8 cellular contexts compared by ENCODE assay signal in the genomic region with DNA sequence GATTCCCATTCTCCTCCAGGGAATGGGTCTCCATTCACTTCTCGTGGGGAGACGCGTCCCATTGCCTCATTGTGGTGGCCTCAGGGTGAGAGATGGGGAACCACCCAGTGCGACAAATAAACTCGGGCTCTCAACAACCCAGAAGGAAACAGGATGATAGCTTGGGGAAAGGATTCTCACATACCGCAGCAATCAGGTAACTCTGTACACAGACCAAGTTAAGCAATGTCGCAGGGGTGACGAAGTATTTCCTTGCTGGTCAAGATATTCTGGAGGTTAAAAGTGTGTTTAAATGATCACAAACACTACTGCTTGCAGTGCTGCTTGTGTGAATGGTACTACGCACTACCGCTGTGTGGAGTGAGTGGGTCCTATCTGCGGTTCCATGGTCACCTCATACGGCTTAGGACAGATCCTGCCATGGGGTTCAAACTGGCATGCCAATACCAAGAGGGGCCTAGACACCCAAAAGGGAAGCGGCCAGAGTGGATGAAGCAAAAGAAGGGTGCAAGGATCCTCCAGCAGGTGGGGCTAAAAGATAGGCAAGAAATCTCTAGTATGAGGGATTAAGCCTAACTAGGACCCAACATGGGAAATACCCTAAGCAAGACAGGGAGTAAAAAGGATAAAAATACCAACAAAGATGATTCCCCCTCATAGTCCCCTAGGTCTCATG.
DNase-seq lines count a peak whose midpoint lies in the region; TF ChIP-seq lines count a peak whose summit lies in the region.

No MANE protein-coding gene starts in this region.

- CTCF ChIA-PET in GM10248 (lab: Yijun Ruan, JAX), result interaction anchor here (1.0 to 2.2 kb wide), 4 partner anchors 10 to 255 kb away, joined by 3 to 7 read pairs (median 5); no protein-coding TSS in a partner anchor

- DNase-seq in GM10248 (ENCODE audit: extremely low spot score) (peak; percentile 18), HAP-1 (ENCODE audit: low spot score in 2 of 2) (peak; percentile 60 to 78), NCI-H1048 (lab: John Stamatoyannopoulos, UW) (peak; percentile 23), T-helper 1 cell (peak in 4 of 5 donors; percentile 32 to 52 (median 36)), astrocyte of the cerebellum (ENCODE audit: low read depth) (peak; percentile 59), immature natural killer cell (peak; percentile 18 to 41 (median 40)), GM19240 (ENCODE audit: insufficient read length, low spot score) (no peak)
- DNase-seq in stimulated activated CD4-positive, alpha-beta T cell treated with anti-CD3 and anti-CD28 coated beads, Interleukin-1b, Interleukin-23, amount 100 ng/mL, for 48 hours, result peak; percentile 37

- no peaks in the 10 kb centered on the region for H3K36me3 Mint-ChIP-seq in immature natural killer cell

- peaks cover 0 to 3% (median 0%) of the 10 kb centered on the region in 3 donors for H3K27me3 Mint-ChIP-seq in immature natural killer cell (ENCODE audit: low read depth in 3 of 3)

- H3K9me3 Mint-ChIP-seq in immature natural killer cell, result no peaks in the 10 kb centered on the region

- H3K4me3 ChIP-seq in HAP-1 (no peak overlapping the region), astrocyte of the cerebellum (ENCODE audit: low read depth, low read length) (no peak overlapping the region)

- peak; percentile 48 for TF ChIP-seq CTCF in GM10248 (IDR thresholded peaks at IDR 0.05; ENCODE audit: control extremely low read depth, extremely low read depth, low read depth, missing control alignments)
- TF ChIP-seq CTCF in astrocyte of the cerebellum (IDR thresholded peaks at IDR 0.05; ENCODE audit: low read depth, low read length, missing control alignments), result peak; percentile 87

- no peaks in the 10 kb centered on the region for H3K27me3 ChIP-seq in HAP-1 (ENCODE audit: low read depth)

- H3K36me3 ChIP-seq in HAP-1 (replicated peaks), result no peaks in the 10 kb centered on the region

- no peak overlapping the region for H3K27ac Mint-ChIP-seq in immature natural killer cell

- H3K9me3 ChIP-seq in HAP-1, result no peaks in the 10 kb centered on the region

- H3K4me1 Mint-ChIP-seq in immature natural killer cell, result no peaks in the 10 kb centered on the region

- POLR2A ChIA-PET in GM10248 (lab: Yijun Ruan, JAX), result no interaction called here

- no peak overlapping the region for H3K4me3 Mint-ChIP-seq in immature natural killer cell

- in situ Hi-C loops in HAP-1 (cut with MboI; ENCODE audit: low sequenced_read_pairs) (loop anchor here (5.0 to 25.0 kb wide), 4 partner anchors 230 to 655 kb away; a partner anchor contains a TSS), astrocyte of the cerebellum (cut with HindIII; ENCODE audit: low sequenced_read_pairs) (no loop called here)

- 0 out of 2 replicates have a peak, but pooled peaks cover 5% of the 10 kb centered on the region for H3K4me1 ChIP-seq in HAP-1
